12 cellular contexts compared by ENCODE assay signal in the genomic region with DNA sequence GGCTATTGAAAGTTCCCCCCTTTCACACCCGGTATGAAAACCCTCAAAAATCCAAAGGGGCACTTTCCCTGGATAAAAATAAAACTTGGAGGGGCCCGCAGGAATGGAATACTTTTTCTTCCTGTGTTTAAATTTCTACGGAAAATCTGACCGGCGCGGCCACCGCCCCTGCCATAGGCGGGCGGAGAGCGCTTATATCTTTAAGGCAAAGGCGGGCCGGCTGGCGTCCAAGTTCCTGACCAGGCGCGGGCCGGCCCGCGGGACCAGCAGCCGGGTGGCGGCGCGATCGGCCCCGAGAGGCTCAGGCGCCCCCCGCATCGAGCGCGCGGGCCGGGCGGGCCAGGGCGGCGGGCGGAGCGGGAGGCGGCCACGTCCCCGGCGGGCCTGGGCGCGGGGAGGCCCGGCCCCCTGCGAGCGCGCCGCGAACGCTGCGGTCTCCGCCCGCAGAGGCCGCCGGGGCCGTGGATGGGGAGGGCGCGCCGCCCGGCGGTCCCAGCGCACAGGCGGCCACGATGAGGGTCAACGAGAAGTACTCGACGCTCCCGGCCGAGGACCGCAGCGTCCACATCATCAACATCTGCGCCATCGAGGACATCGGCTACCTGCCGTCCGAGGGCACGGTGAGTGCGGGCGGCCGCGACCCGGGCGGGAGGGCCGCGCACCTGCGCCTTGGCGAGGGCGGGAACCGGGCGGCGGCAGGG. TPM values are rescaled to one million over a fixed set of nuclear protein-coding genes. Genes with fewer than 3 reads are reported as not detected.
A peak's percentile ranks its signal among the peaks of the same experiment; 100 is the strongest.
DNase-seq lines count a peak whose midpoint lies in the region; ATAC-seq and TF ChIP-seq lines count a peak whose summit lies in the region.
"Had no signal": no experiment of that assay in that cellular context is flagged by ENCODE, and none has a peak within 500 bp of the region (broad histone marks: within the 10 kb centered on the region; RNA-seq: fewer than 3 reads in every experiment).

A gene (plus strand): TSS at position 223 of the 701 bp plus-strand sequence. CDS start 290 bp downstream, at position 513.

- H3K27ac ChIP-seq in foreskin keratinocyte = no peak within 1 kb of the TSS

- no peaks in the 10 kb centered on the region for H3K9me3 Mint-ChIP-seq in mesothelial cell of epicardium

- peaks cover 8% of the 10 kb centered on the region for H3K4me1 Mint-ChIP-seq in mesothelial cell of epicardium

- TF ChIP-seq CTCF in foreskin keratinocyte (conservative IDR thresholded peaks at IDR 0.05) (peak; percentile 42), mesothelial cell of epicardium (IDR thresholded peaks at IDR 0.05; ENCODE audit: unreplicated experiment) (no peak)

- DNase-seq in DMS79 treated with DMSO at 0.1 percent for 48 hours (lab: John Stamatoyannopoulos, UW) (peak; percentile 28), DMS79 (lab: John Stamatoyannopoulos, UW) (no peak), foreskin keratinocyte (no peak), mesothelial cell of epicardium (ENCODE audit: low spot score in 2 of 2, unreplicated experiment in 2 of 2) (no peak), ureter (ENCODE audit: low spot score) (no peak), DMS53 (lab: John Stamatoyannopoulos, UW) (no peak), NCI-H2107 (lab: John Stamatoyannopoulos, UW) (no peak)
- no peak for DNase-seq in activated CD4-positive, alpha-beta T cell treated with anti-CD3 and anti-CD28 coated beads for 4 hours
- DNase-seq: activated effector memory CD4-positive, alpha-beta T cell treated with anti-CD3 and anti-CD28 coated beads, Interleukin-2, amount 50 U/mL, for 16 hours; NCI-H146; T-helper 1 cell had no signal

- H3K4me1 ChIP-seq in foreskin keratinocyte = peaks cover 7% of the 10 kb centered on the region

- no peak within 1 kb of the TSS for H3K27ac Mint-ChIP-seq in mesothelial cell of epicardium

- peaks cover 25% of the 10 kb centered on the region for H3K27me3 ChIP-seq in foreskin keratinocyte

- no peak for ATAC-seq in foreskin keratinocyte

- H3K27me3 Mint-ChIP-seq in mesothelial cell of epicardium (ENCODE audit: low read depth) = peaks cover 81% of the 10 kb centered on the region

- peak within 1 kb of the TSS; percentile 62 for H3K4me3 Mint-ChIP-seq in mesothelial cell of epicardium

- H3K36me3 Mint-ChIP-seq in mesothelial cell of epicardium = peaks cover 3% of the 10 kb centered on the region

RNA-seq across cellular contexts. Expression of the gene that starts here (rescaled TPM):
- total RNA-seq in foreskin keratinocyte = 58.9 and 71.4 TPM in 2 replicates
- 17.7 and 19.2 TPM in 2 replicates for polyA plus RNA-seq in foreskin keratinocyte
- total RNA-seq in mesothelial cell of epicardium = 35.1 to 39.6 TPM (median 37.2 TPM) in 3 replicates
- 75.5 TPM for total RNA-seq in ureter
- total RNA-seq: myocyte had no signal
